In the genomic region with DNA sequence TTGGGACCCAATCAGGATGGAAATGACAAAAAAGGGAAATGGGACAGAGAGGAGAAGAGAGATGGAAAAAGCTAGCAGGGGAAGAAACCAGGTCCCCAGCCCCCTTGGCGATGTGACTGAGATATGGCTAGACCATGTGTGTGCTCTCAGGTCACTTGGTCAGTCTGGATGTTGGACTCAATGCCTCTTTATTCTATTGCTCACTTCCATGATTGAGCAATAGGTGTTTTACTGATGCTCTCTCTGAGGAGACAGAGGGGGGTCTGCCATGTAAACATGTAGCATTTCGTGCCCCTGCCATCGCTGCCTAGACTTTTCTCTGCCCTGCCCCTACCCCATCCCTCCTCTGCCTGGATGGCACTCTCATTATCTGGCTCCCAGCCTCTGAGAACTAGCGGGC, we compare ENCODE assay signal across 1 cellular context.
TF ChIP-seq lines count a peak whose summit lies in the region.

No MANE protein-coding gene starts in this region.

TF ChIP-seq in K562, 482 proteins besides CTCF, POLR2A, EP300 and RAD21 (continued from another document):
- TF ChIP-seq, protein P1, sequence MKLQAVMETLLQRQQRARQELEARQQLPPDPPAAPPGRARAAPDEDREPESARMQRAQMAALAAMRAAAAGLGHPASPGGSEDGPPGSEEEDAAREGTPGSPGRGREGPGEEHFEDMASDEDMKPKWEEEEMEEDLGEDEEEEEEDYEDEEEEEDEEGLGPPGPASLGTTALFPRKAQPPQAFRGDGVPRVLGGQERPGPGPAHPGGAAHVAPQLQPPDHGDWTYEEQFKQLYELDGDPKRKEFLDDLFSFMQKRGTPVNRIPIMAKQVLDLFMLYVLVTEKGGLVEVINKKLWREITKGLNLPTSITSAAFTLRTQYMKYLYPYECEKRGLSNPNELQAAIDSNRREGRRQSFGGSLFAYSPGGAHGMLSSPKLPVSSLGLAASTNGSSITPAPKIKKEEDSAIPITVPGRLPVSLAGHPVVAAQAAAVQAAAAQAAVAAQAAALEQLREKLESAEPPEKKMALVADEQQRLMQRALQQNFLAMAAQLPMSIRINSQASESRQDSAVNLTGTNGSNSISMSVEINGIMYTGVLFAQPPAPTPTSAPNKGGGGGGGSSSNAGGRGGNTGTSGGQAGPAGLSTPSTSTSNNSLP (IDR thresholded peaks at IDR 0.05; ENCODE audit: borderline replicate concordance, low read depth, low read length) = no peak
- TF ChIP-seq SMARCC2 (IDR thresholded peaks at IDR 0.05; ENCODE audit: low read depth) = no peak
- TF ChIP-seq FUS (optimal IDR thresholded peaks at IDR 0.05; ENCODE audit: low read depth, low read length) = no peak
- TF ChIP-seq SUPT5H (IDR thresholded peaks at IDR 0.05) = no peak
- TF ChIP-seq, protein P2, sequence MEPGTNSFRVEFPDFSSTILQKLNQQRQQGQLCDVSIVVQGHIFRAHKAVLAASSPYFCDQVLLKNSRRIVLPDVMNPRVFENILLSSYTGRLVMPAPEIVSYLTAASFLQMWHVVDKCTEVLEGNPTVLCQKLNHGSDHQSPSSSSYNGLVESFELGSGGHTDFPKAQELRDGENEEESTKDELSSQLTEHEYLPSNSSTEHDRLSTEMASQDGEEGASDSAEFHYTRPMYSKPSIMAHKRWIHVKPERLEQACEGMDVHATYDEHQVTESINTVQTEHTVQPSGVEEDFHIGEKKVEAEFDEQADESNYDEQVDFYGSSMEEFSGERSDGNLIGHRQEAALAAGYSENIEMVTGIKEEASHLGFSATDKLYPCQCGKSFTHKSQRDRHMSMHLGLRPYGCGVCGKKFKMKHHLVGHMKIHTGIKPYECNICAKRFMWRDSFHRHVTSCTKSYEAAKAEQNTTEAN (CRISPR knock-in tag; IDR thresholded peaks at IDR 0.05) = no peak
- no peak for TF ChIP-seq LCOR (CRISPR knock-in tag; IDR thresholded peaks at IDR 0.05)
- TF ChIP-seq GTF2A2 (tag; IDR thresholded peaks at IDR 0.05) = no peak
- TF ChIP-seq, protein P3, sequence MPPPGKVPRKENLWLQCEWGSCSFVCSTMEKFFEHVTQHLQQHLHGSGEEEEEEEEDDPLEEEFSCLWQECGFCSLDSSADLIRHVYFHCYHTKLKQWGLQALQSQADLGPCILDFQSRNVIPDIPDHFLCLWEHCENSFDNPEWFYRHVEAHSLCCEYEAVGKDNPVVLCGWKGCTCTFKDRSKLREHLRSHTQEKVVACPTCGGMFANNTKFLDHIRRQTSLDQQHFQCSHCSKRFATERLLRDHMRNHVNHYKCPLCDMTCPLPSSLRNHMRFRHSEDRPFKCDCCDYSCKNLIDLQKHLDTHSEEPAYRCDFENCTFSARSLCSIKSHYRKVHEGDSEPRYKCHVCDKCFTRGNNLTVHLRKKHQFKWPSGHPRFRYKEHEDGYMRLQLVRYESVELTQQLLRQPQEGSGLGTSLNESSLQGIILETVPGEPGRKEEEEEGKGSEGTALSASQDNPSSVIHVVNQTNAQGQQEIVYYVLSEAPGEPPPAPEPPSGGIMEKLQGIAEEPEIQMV (tag; conservative IDR thresholded peaks at IDR 0.05; ENCODE audit: low read depth) = no peak
- TF ChIP-seq ZNF347 (CRISPR knock-in tag; IDR thresholded peaks at IDR 0.05; ENCODE audit: low read depth) = no peak
- TF ChIP-seq SMAD3 (CRISPR knock-in tag; conservative IDR thresholded peaks at IDR 0.05) = no peak
- no peak for TF ChIP-seq CEBPG (CRISPR knock-in tag; IDR thresholded peaks at IDR 0.05)
- TF ChIP-seq CEBPG (tag; conservative IDR thresholded peaks at IDR 0.05 in 1 of 2, IDR thresholded peaks at IDR 0.05 in 1 of 2) = peak in 1 of 2 experiments; percentile 38; a peak in 1 of 4 replicates
TF ChIP-seq in K562: peak in this region for 2.
